In the genomic region with DNA sequence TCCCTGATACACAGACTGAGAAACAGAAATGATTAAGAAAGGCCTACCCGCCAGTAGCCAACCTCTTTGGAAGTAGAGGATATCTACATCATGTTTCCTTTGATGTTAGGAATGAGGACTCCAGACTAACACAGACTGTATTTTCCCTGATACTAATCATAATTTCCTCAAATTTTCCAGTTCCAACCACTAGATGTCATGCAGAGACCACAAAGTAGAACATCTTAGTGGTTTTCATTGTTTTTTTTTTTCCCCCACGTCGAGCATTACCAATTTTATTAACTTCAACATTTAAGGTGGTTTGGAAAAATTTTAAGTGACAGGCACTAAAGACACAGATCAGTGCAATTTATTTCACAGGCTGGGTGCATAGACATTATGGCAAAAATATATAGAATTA, we compare ENCODE assay signal across 8 cellular contexts.
DNase-seq lines count a peak whose midpoint lies in the region; ATAC-seq, FAIRE-seq and TF ChIP-seq lines count a peak whose summit lies in the region.
"Not testable (repeated sequence)": the region's sequence is repeated elsewhere in the genome, so short reads cannot be mapped to it uniquely, and the experiment has no call there.

No MANE protein-coding gene starts in this region.

- H3K4me1 Mint-ChIP-seq in brain = not testable (repeated sequence)

- TF ChIP-seq CTCF in AG09309 (IDR thresholded peaks at IDR 0.05; ENCODE audit: control insufficient read depth, insufficient read depth, low read depth, low read length, missing control alignments) = peak; percentile 23
- TF ChIP-seq CTCF in GM13977 (IDR thresholded peaks at IDR 0.05; ENCODE audit: extremely low read depth, insufficient read depth, missing control alignments) = peak; percentile 23
- peak; percentile 67 to 71 for TF ChIP-seq CTCF in brain (conservative IDR thresholded peaks at IDR 0.05)
- peak; percentile 15 for TF ChIP-seq CTCF in fibroblast of mammary gland (conservative IDR thresholded peaks at IDR 0.05; ENCODE audit: control insufficient read depth, insufficient read depth, low read depth, low read length)
- peak; percentile 44 for TF ChIP-seq CTCF in HepG2 (CRISPR knock-in tag; IDR thresholded peaks at IDR 0.05)
- TF ChIP-seq CTCF in psoas muscle (IDR thresholded peaks at IDR 0.05) = peak; percentile 30

- not testable (repeated sequence) for H3K27me3 Mint-ChIP-seq in brain

- H3K79me2 ChIP-seq in HepG2 (ENCODE audit: insufficient read depth, low read length) = not testable (repeated sequence)

- H2AFZ ChIP-seq in HepG2 (ENCODE audit: low read length) = not testable (repeated sequence)

- not testable (repeated sequence) for H3K36me3 Mint-ChIP-seq in brain

- peak; percentile 65 for ATAC-seq in HepG2
- not testable (repeated sequence) for ATAC-seq in psoas muscle

- not testable (repeated sequence) for TF ChIP-seq RAD21 in HepG2 (CRISPR knock-in tag; IDR thresholded peaks at IDR 0.05)

- H3K4me1 ChIP-seq in HepG2 (ENCODE audit: insufficient read depth, low read length); psoas muscle: not testable (repeated sequence)

- TF ChIP-seq POLR2A in HepG2 (IDR thresholded peaks at IDR 0.05; ENCODE audit: insufficient read depth in 1 of 2, low read depth in 2 of 2, low read length in 2 of 2) = not testable (repeated sequence)

- not testable (repeated sequence) for H3K4me3 Mint-ChIP-seq in brain

- H3K9ac ChIP-seq in HepG2 (ENCODE audit: insufficient read depth, low read depth, low read length) = not testable (repeated sequence)

- H3K9me3 ChIP-seq in HepG2 (ENCODE audit: low read length); psoas muscle: not testable (repeated sequence)

- not testable (repeated sequence) for H3K9me3 Mint-ChIP-seq in brain

- not testable (repeated sequence) for H3K36me3 ChIP-seq in HepG2 (replicated peaks in 1 of 2; ENCODE audit: control insufficient read depth in 1 of 2, insufficient read depth in 2 of 2, low read length in 2 of 2); psoas muscle (ENCODE audit: insufficient read depth in 1 of 2, low read depth in 1 of 2)

- intact Hi-C loops in HepG2 (cut with micrococcal nuclease; ENCODE audit: unreplicated experiment); psoas muscle (cut with DNase I): not testable (repeated sequence)

- not testable (repeated sequence) for H3K4me2 ChIP-seq in HepG2 (ENCODE audit: low read depth, low read length)

- CTCF ChIA-PET in HepG2 (lab: Yijun Ruan, JAX; ENCODE audit: low intra/inter-chr PET ratio, low total read pairs) = interaction anchor here (1.4 to 2.0 kb wide), 3 partner anchors 289 to 1986 kb away, joined by 3 to 6 read pairs (median 4); no protein-coding TSS in a partner anchor

- in situ Hi-C loops in GM13977 (cut with MboI; ENCODE audit: low pct_unique_long_range_greater_than_20kb, low sequenced_read_pairs, unreplicated experiment); HepG2 (cut with HindIII; ENCODE audit: extremely low pct_ligation_motif_present, low pct_unique_long_range_greater_than_20kb): not testable (repeated sequence)

- not testable (repeated sequence) for DNase-seq in AG09309 (ENCODE audit: low read depth); GM13977 (ENCODE audit: low spot score); fibroblast of mammary gland (ENCODE audit: low read depth); HepG2 (ENCODE audit: low spot score); psoas muscle
- DNase-seq in NCI-H1417 (lab: John Stamatoyannopoulos, UW) (peak; percentile 1 to 58 (median 4)), SIG-M5 treated with dmso at 0.1 percent for 504 hours (lab: John Stamatoyannopoulos, UW; ENCODE audit: unreplicated experiment) (peak; percentile 2)

- 0% methylated on average over 3 of the region's 3 CpGs for WGBS in HepG2 (ENCODE audit: low lambda C conversion rate)
- WGBS in psoas muscle, 3 donors = 7 to 13% (median 10%) methylated on average over 3 of the region's 3 CpGs

- H3K27me3 ChIP-seq in HepG2 (ENCODE audit: control insufficient read depth in 1 of 2, insufficient read depth in 2 of 2, low read length in 2 of 2); psoas muscle (ENCODE audit: insufficient read depth in 3 of 3, low read length in 2 of 3): not testable (repeated sequence)

- H3K27ac ChIP-seq in HepG2 (ENCODE audit: extremely low read length, insufficient read depth, low read length); psoas muscle: not testable (repeated sequence)

- H4K20me1 ChIP-seq in HepG2 (ENCODE audit: insufficient read depth, low read length) = not testable (repeated sequence)

- TF ChIP-seq EP300 in HepG2 (IDR thresholded peaks at IDR 0.05; ENCODE audit: low read depth in 2 of 2, low read length in 2 of 2); HepG2 (CRISPR knock-in tag; IDR thresholded peaks at IDR 0.05; ENCODE audit: borderline replicate concordance): not testable (repeated sequence)

- peak overlapping the region in 1 of 5 experiments; percentile 14 for H3K27ac Mint-ChIP-seq in brain

- not testable (repeated sequence) for BruUV-seq in HepG2 (replicated peaks; lab: Mats Ljungman, UMichigan)

- POLR2A ChIA-PET in HepG2 (lab: Yijun Ruan, JAX) = not testable (repeated sequence)

- FAIRE-seq in HepG2 (lab: Jason Lieb, UNC) = not testable (repeated sequence)

- H3K4me3 ChIP-seq in AG09309 (ENCODE audit: control insufficient read depth, low read depth, low read length); fibroblast of mammary gland (ENCODE audit: control insufficient read depth, low read depth, low read length); HepG2 (replicated peaks in 1 of 3; ENCODE audit: insufficient read depth in 1 of 3, low read depth in 2 of 3, low read length in 3 of 3); psoas muscle: not testable (repeated sequence)

TF ChIP-seq in HepG2, 621 proteins besides CTCF, POLR2A, EP300 and RAD21:
- TF ChIP-seq SMC3 (IDR thresholded peaks at IDR 0.05; ENCODE audit: low read length) (peak; percentile 27; the same call in 1 of the 2 replicates), STAG1 (CRISPR knock-in tag; IDR thresholded peaks at IDR 0.05) (peak; percentile 75)
- TF ChIP-seq, protein P1, sequence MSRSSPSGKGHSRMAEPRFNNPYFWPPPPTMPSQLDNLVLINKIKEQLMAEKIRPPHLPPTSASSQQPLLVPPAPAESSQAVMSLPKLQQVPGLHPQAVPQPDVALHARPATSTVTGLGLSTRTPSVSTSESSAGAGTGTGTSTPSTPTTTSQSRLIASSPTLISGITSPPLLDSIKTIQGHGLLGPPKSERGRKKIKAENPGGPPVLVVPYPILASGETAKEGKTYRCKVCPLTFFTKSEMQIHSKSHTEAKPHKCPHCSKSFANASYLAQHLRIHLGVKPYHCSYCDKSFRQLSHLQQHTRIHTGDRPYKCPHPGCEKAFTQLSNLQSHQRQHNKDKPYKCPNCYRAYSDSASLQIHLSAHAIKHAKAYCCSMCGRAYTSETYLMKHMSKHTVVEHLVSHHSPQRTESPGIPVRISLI (CRISPR knock-in tag; IDR thresholded peaks at IDR 0.05; ENCODE audit: borderline replicate concordance) = peak; percentile 48; the same call in 1 of the 2 replicates

Comparison
In these comparisons a context has a peak if more than half of its experiments do, and no peak if none do; other contexts are left out.
1. CTCF ChIP-seq: peak in every context shown above with its lines; median percentile 69 in brain; 44 in HepG2; 30 in psoas muscle; 23 in AG09309; 23 in GM13977; 15 in fibroblast of mammary gland.